ENCODE assay signal across 9 cellular contexts in the genomic region with DNA sequence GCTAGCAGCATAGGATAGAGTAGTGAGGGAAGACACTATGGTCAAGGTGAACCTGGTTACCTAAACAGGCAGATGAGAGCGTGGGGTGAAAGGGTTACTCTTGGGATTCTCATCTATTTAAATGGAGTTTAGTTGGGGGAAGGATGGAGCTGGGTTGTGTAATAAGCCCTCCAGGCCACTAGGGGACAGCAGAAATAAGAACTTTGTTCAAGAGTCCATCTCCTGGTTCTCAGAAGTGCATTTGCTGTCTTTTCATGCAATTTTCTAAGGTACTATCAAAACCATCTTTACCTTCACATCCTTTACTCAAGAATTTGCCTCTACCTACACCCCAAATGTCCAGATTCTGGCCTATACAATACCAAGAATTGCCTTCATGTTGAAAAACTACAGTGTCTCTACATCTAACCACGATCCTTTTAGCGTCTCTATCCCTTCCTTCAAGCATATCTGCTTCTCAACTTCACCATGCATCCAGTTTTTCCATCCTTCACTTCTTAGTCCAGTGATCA. TPM values are rescaled to one million over a fixed set of nuclear protein-coding genes. Genes with fewer than 3 reads are reported as not detected.
DNase-seq lines count a peak whose midpoint lies in the region; ATAC-seq and TF ChIP-seq lines count a peak whose summit lies in the region.
"Had no signal": no experiment of that assay in that cellular context is flagged by ENCODE, and none has a peak within 500 bp of the region (broad histone marks: within the 10 kb centered on the region; RNA-seq: fewer than 3 reads in every experiment).

No MANE protein-coding gene starts in this region.

- peak overlapping the region; percentile 55 for H3K27ac Mint-ChIP-seq in activated CD8-positive, alpha-beta T cell treated with anti-CD3 and anti-CD28 coated beads, Interleukin-2, amount 10 ng/mL, durations not matched to agents 7 days and 5 days

- H3K27me3 ChIP-seq in KMS-11 (ENCODE audit: insufficient read depth, low read depth) (no peaks in the 10 kb centered on the region), lung (ENCODE audit: control insufficient read depth, insufficient read depth) (no peaks in the 10 kb centered on the region)

- no peak overlapping the region for H3K4me3 ChIP-seq in KMS-11 (IDR thresholded peaks at IDR 0.05; ENCODE audit: insufficient read depth, low read depth, low read length)
- H3K4me3 ChIP-seq in lung, result no peak overlapping the region

- WGBS in lung, 2 donors, result 95 to 97% methylated on average over 3 of the region's 3 CpGs

- intact Hi-C loops in left cardiac atrium (cut with DNase I), result no loop called here

- no peaks in the 10 kb centered on the region for H3K27me3 Mint-ChIP-seq in activated CD8-positive, alpha-beta T cell treated with anti-CD3 and anti-CD28 coated beads, Interleukin-2, amount 10 ng/mL, durations not matched to agents 7 days and 5 days (ENCODE audit: low read depth)

- no peak overlapping the region for H3K9ac ChIP-seq in KMS-11

- H3K79me2 ChIP-seq in KMS-11 (ENCODE audit: insufficient read depth, low read depth), result no peaks in the 10 kb centered on the region

- peak overlapping the region; percentile 45 for H2AFZ ChIP-seq in KMS-11 (ENCODE audit: low read depth)

- H3K4me1 Mint-ChIP-seq in activated CD8-positive, alpha-beta T cell treated with anti-CD3 and anti-CD28 coated beads, Interleukin-2, amount 10 ng/mL, durations not matched to agents 7 days and 5 days (ENCODE audit: low read depth), result peaks cover 73% of the 10 kb centered on the region

- H3K36me3 ChIP-seq in KMS-11 (ENCODE audit: insufficient read depth) (no peaks in the 10 kb centered on the region), lung (ENCODE audit: control insufficient read depth in 2 of 2, insufficient read depth in 2 of 2, low read length in 2 of 2) (no peaks in the 10 kb centered on the region)

- H3K36me3 Mint-ChIP-seq in activated CD8-positive, alpha-beta T cell treated with anti-CD3 and anti-CD28 coated beads, Interleukin-2, amount 10 ng/mL, durations not matched to agents 7 days and 5 days (ENCODE audit: low read depth), result peaks cover 76% of the 10 kb centered on the region

- H3K4me3 Mint-ChIP-seq in activated CD8-positive, alpha-beta T cell treated with anti-CD3 and anti-CD28 coated beads, Interleukin-2, amount 10 ng/mL, durations not matched to agents 7 days and 5 days, result no peak overlapping the region

- POLR2A ChIA-PET in activated CD8-positive, alpha-beta T cell treated with anti-CD3 and anti-CD28 coated beads, Interleukin-2, amount 10 ng/mL, durations not matched to agents 7 days and 5 days (lab: Charles Lee), result interaction anchor here (0.6 to 3.8 kb wide), 7 partner anchors 8 to 370 kb away, joined by 3 to 19 read pairs (median 4); a partner anchor contains a TSS

- H3K9me3 Mint-ChIP-seq in activated CD8-positive, alpha-beta T cell treated with anti-CD3 and anti-CD28 coated beads, Interleukin-2, amount 10 ng/mL, durations not matched to agents 7 days and 5 days (ENCODE audit: insufficient read depth), result peaks cover 5% of the 10 kb centered on the region

- H3K27ac ChIP-seq in KMS-11 (no peak overlapping the region), lung (ENCODE audit: low read depth in 1 of 2, low read length in 1 of 2) (no peak overlapping the region)

- DNase-seq in ELF-1 (ENCODE audit: low read depth, low spot score), result peak; percentile 17
- DNase-seq in activated CD8-positive, alpha-beta T cell treated with anti-CD3 and anti-CD28 coated beads, Interleukin-2, amount 10 ng/mL, durations not matched to agents 7 days and 5 days, result peak; percentile 61
- DNase-seq in lung (ENCODE audit: low spot score), result no peak
- no peak for DNase-seq in NCI-H2081 treated with DMSO at 0.1 percent for 48 hours (lab: John Stamatoyannopoulos, UW)
- DNase-seq in NCI-H345 treated with DMSO at 0.1 percent for 48 hours (lab: John Stamatoyannopoulos, UW; ENCODE audit: unreplicated experiment), result no peak
- DNase-seq in left cardiac atrium, result no peak
- DNase-seq: head of caudate nucleus had no signal

- H3K9me3 ChIP-seq in lung (ENCODE audit: control insufficient read depth in 2 of 2, insufficient read depth in 1 of 2, low read length in 1 of 2), result no peaks in the 10 kb centered on the region

- peak; percentile 98 for TF ChIP-seq CTCF in KMS-11 (conservative IDR thresholded peaks at IDR 0.05; ENCODE audit: low read depth, low read length)
- peak; percentile 37 for TF ChIP-seq CTCF in lung (IDR thresholded peaks at IDR 0.05; ENCODE audit: control extremely low read depth, extremely low read depth)

- no peak for ATAC-seq in activated CD8-positive, alpha-beta T cell treated with anti-CD3 and anti-CD28 coated beads, Interleukin-2, amount 10 ng/mL, durations not matched to agents 7 days and 5 days
- no peak for ATAC-seq in lung (ENCODE audit: insufficient read depth, low FRiP score)
- no peak for ATAC-seq in HG03460 (IDR thresholded peaks at IDR 0.05; ENCODE audit: unreplicated experiment)
- no peak for ATAC-seq in left cardiac atrium

- no peaks in the 10 kb centered on the region for H4K20me1 ChIP-seq in KMS-11 (ENCODE audit: insufficient read depth)

- CTCF ChIA-PET in activated CD8-positive, alpha-beta T cell treated with anti-CD3 and anti-CD28 coated beads, Interleukin-2, amount 10 ng/mL, durations not matched to agents 7 days and 5 days (lab: Charles Lee), result interaction anchor here (0.7 to 7.2 kb wide), 42 partner anchors 9 to 333 kb away, joined by 3 to 84 read pairs (median 4); a partner anchor contains a TSS

- no peak overlapping the region for H3K4me2 ChIP-seq in KMS-11

- H3K4me1 ChIP-seq in KMS-11 (ENCODE audit: low read depth, poor library complexity, severe bottlenecking), result no peaks in the 10 kb centered on the region
- H3K4me1 ChIP-seq in lung (ENCODE audit: control insufficient read depth in 2 of 2, insufficient read depth in 2 of 2, low read length in 2 of 2), result no peaks in the 10 kb centered on the region

RNA-seq across cellular contexts. Expression of a gene that starts 28.0 kb away (rescaled TPM):
- total RNA-seq in activated CD8-positive, alpha-beta T cell treated with anti-CD3 and anti-CD28 coated beads, Interleukin-2, amount 10 ng/mL, durations not matched to agents 7 days and 5 days, result 10 to 100 TPM; 48.5 to 50.1 TPM
- total RNA-seq in lung (1 to 10 TPM in 1 of 2 donors, under 1 TPM in 1; 0.95 to 2.0 TPM), left cardiac atrium (under 1 TPM; 0.91 to 0.94 TPM)
- polyA plus RNA-seq in lung, result 10 to 100 TPM in 1 of 2 donors, under 1 TPM in 1; 0.39 to 27.0 TPM

RNA-seq across cellular contexts. Expression of a gene that starts 39.5 kb away (rescaled TPM):
- 10 to 100 TPM; 14.0 to 15.4 TPM for total RNA-seq in activated CD8-positive, alpha-beta T cell treated with anti-CD3 and anti-CD28 coated beads, Interleukin-2, amount 10 ng/mL, durations not matched to agents 7 days and 5 days
- total RNA-seq in lung (10 to 100 TPM; 10.8 to 18.8 TPM), left cardiac atrium (1 to 10 TPM; 4.8 to 7.7 TPM)
- 10 to 100 TPM in 1 of 2 donors, 1 to 10 TPM in 1; 1.9 to 10.7 TPM for polyA plus RNA-seq in lung

Comparison
In these comparisons a context has a peak if more than half of its experiments do, and no peak if none do; other contexts are left out.
1. DNase-seq: peak in ELF-1 (single experiment) and activated CD8-positive, alpha-beta T cell treated with anti-CD3 and anti-CD28 coated beads, Interleukin-2, amount 10 ng/mL, durations not matched to agents 7 days and 5 days (single experiment); none in lung (single experiment), NCI-H2081 treated with DMSO at 0.1 percent for 48 hours (single experiment), NCI-H345 treated with DMSO at 0.1 percent for 48 hours (single experiment) and left cardiac atrium (single experiment).
2. RNA of a gene that starts 28.0 kb away (total RNA-seq): 48.5 to 50.1 TPM in activated CD8-positive, alpha-beta T cell treated with anti-CD3 and anti-CD28 coated beads, Interleukin-2, amount 10 ng/mL, durations not matched to agents 7 days and 5 days; 0.95 to 2.0 TPM in lung and 0.91 to 0.94 TPM in left cardiac atrium; every median in the first group is over 10 times any median in the second.